ENCODE assay signal across 4 cellular contexts in the genomic region with DNA sequence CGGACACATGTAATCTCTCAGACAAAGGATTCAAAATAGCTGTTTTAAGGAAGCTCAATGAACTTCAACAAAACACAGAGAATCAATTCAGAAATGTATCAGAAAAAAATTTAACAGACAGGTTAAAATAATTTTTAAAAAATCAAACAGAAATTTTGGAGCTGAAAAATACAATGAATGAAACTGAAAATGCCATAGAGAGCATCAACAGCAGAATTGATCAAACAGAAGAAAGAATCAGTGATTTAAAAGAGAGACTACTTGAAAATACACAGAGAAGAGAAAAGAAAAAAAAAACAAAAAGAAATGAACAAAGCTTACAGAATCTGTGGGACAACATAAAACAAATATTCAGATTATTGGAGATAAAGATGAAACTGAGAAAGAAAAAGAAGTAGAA.
TF ChIP-seq lines count a peak whose summit lies in the region.

No MANE protein-coding gene starts in this region.

TF ChIP-seq in HepG2, 621 proteins besides CTCF, POLR2A, EP300 and RAD21:
- TF ChIP-seq ZBTB42 (CRISPR knock-in tag; IDR thresholded peaks at IDR 0.05) (no peak), ZNF160 (CRISPR knock-in tag; IDR thresholded peaks at IDR 0.05) (0 out of 2 replicates have a peak, but pooled peaks have one; percentile 57), ZNF253 (CRISPR knock-in tag; IDR thresholded peaks at IDR 0.05; ENCODE audit: borderline replicate concordance) (no peak)

TF ChIP-seq in HEK293, 187 proteins besides CTCF, POLR2A, EP300 and RAD21:
- TF ChIP-seq ZNF654 (tag by site-specific recombination; IDR thresholded peaks at IDR 0.05; ENCODE audit: low read depth) = no peak
- TF ChIP-seq SETDB1 (IDR thresholded peaks at IDR 0.05; ENCODE audit: insufficient read length, low read length) = peak; percentile 76
- TF ChIP-seq HOXD13 (CRISPR knock-in tag; IDR thresholded peaks at IDR 0.05; ENCODE audit: borderline replicate concordance) = no peak
- no peak for TF ChIP-seq ZBTB10 (tag by site-specific recombination; IDR thresholded peaks at IDR 0.05)
- TF ChIP-seq, protein P1, sequence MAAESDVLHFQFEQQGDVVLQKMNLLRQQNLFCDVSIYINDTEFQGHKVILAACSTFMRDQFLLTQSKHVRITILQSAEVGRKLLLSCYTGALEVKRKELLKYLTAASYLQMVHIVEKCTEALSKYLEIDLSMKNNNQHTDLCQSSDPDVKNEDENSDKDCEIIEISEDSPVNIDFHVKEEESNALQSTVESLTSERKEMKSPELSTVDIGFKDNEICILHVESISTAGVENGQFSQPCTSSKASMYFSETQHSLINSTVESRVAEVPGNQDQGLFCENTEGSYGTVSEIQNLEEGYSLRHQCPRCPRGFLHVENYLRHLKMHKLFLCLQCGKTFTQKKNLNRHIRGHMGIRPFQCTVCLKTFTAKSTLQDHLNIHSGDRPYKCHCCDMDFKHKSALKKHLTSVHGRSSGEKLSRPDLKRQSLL (tag by site-specific recombination; IDR thresholded peaks at IDR 0.05) = no peak
- TF ChIP-seq ZNF747 (tag by site-specific recombination; IDR thresholded peaks at IDR 0.05) = no peak

TF ChIP-seq in K562, 482 proteins besides CTCF, POLR2A, EP300 and RAD21:
- TF ChIP-seq TRIM28 (IDR thresholded peaks at IDR 0.05) (peak; percentile 75; the same call in 1 of the 2 replicates), CBFA2T2 (conservative IDR thresholded peaks at IDR 0.05) (no peak), ELF2 (CRISPR knock-in tag; IDR thresholded peaks at IDR 0.05) (no peak)
TF ChIP-seq in K562: peak in this region for 1.

TF ChIP-seq in H1, 55 proteins besides CTCF, POLR2A, EP300 and RAD21:
- TF ChIP-seq TAF1 (IDR thresholded peaks at IDR 0.05; ENCODE audit: low read depth, low read length) (no peak), FOSL1 (IDR thresholded peaks at IDR 0.05; ENCODE audit: insufficient read depth, low read depth, low read length) (no peak), SRF (IDR thresholded peaks at IDR 0.05; ENCODE audit: low read depth, low read length) (no peak), HDAC2 (IDR thresholded peaks at IDR 0.05; ENCODE audit: borderline replicate concordance in 1 of 2, low read depth in 2 of 2, low read length in 2 of 2) (no peak), EGR1 (IDR thresholded peaks at IDR 0.05; ENCODE audit: borderline replicate concordance, low read depth, low read length) (no peak), CBX5 (IDR thresholded peaks at IDR 0.05; ENCODE audit: low read depth, low read length) (no peak), CHD1 (IDR thresholded peaks at IDR 0.05; ENCODE audit: low read depth, low read length) (no peak), BCL11A (IDR thresholded peaks at IDR 0.05; ENCODE audit: low read depth in 2 of 2, low read length in 2 of 2) (no peak), SIRT6 (IDR thresholded peaks at IDR 0.05; ENCODE audit: low read length) (no peak), NANOG (IDR thresholded peaks at IDR 0.05; ENCODE audit: insufficient read depth, low read depth, low read length, poor library complexity, severe bottlenecking) (no peak), GTF2F1 (IDR thresholded peaks at IDR 0.05; ENCODE audit: borderline replicate concordance, low read depth, low read length) (no peak), CBX8 (IDR thresholded peaks at IDR 0.05; ENCODE audit: borderline replicate concordance, low read depth, low read length) (no peak), SP1 (IDR thresholded peaks at IDR 0.05; ENCODE audit: low read depth, low read length) (no peak), ASH2L (IDR thresholded peaks at IDR 0.05; ENCODE audit: low read length) (no peak), SIN3A (conservative IDR thresholded peaks at IDR 0.05 in 1 of 2, IDR thresholded peaks at IDR 0.05 in 1 of 2; ENCODE audit: low read depth in 1 of 2, low read length in 2 of 2) (no peak), CTBP2 (IDR thresholded peaks at IDR 0.05; ENCODE audit: borderline replicate concordance, insufficient read depth, insufficient read length, low read length) (no peak), E2F6 (IDR thresholded peaks at IDR 0.05) (no peak)
- TF ChIP-seq, protein P2, sequence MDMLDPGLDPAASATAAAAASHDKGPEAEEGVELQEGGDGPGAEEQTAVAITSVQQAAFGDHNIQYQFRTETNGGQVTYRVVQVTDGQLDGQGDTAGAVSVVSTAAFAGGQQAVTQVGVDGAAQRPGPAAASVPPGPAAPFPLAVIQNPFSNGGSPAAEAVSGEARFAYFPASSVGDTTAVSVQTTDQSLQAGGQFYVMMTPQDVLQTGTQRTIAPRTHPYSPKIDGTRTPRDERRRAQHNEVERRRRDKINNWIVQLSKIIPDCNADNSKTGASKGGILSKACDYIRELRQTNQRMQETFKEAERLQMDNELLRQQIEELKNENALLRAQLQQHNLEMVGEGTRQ (IDR thresholded peaks at IDR 0.05; ENCODE audit: low read length) = no peak
- TF ChIP-seq, protein P3, sequence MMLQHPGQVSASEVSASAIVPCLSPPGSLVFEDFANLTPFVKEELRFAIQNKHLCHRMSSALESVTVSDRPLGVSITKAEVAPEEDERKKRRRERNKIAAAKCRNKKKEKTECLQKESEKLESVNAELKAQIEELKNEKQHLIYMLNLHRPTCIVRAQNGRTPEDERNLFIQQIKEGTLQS (IDR thresholded peaks at IDR 0.05; ENCODE audit: insufficient read depth, low read depth, low read length) = no peak
TF ChIP-seq in H1: peak in this region for 0.
